Comparison of ENCODE assay signal across 8 cellular contexts in the genomic region with DNA sequence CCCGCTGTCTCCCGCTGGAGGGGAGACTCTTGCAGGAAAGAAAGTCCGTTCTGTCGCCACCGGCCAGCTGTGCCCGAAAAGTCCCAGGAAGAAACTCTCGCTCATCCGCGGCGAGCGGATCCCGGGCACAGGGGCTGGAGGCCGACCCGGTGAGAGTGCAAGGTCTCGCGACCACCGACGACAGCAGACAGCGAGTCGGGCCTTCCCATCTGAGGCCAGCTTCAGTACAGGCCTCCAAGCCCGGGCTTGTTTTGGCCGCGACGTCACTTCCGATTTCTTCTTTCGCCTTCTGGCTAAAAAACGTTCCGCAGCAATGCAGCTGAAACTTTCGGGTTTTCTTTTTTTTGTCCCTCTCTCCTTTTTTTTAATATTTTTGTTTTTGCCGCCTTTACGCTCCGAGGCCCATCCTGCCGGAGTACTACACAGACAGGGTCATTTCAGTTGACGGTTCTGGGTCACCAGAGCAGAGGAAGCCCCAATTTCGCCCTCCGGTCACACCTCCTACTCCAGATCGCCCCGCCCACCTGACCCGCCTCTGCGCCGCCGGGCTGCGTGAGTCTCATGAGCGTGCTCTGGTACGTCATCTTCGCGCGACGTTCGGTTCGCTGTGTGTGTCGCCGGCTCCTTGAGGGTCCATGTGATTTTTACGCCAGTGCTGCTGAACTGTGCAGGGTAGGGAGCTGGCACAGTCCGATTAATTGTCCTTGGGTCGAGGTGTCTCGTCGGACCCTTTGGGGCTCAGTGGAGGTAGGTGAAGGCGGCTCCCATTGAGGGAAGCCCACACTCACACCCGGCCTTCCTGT. TPM values are rescaled to one million over a fixed set of nuclear protein-coding genes. Genes with fewer than 3 reads are reported as not detected.
DNase-seq lines count a peak whose midpoint lies in the region; ATAC-seq lines count a peak whose summit lies in the region.

A gene with protein sequence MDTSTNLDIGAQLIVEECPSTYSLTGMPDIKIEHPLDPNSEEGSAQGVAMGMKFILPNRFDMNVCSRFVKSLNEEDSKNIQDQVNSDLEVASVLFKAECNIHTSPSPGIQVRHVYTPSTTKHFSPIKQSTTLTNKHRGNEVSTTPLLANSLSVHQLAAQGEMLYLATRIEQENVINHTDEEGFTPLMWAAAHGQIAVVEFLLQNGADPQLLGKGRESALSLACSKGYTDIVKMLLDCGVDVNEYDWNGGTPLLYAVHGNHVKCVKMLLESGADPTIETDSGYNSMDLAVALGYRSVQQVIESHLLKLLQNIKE (minus strand): TSS at position 474 of the 803 bp plus-strand sequence. CDS start 2,758 bp downstream, outside the sequence.
A gene with protein sequence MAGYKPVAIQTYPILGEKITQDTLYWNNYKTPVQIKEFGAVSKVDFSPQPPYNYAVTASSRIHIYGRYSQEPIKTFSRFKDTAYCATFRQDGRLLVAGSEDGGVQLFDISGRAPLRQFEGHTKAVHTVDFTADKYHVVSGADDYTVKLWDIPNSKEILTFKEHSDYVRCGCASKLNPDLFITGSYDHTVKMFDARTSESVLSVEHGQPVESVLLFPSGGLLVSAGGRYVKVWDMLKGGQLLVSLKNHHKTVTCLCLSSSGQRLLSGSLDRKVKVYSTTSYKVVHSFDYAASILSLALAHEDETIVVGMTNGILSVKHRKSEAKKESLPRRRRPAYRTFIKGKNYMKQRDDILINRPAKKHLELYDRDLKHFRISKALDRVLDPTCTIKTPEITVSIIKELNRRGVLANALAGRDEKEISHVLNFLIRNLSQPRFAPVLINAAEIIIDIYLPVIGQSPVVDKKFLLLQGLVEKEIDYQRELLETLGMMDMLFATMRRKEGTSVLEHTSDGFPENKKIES (plus strand): TSS at position 578 of the 803 bp plus-strand sequence. CDS start 1,602 bp downstream, outside the sequence.

- peak within 1 kb of the TSS; percentile 83 to 94 (median 93) for H3K4me2 ChIP-seq in BLaER1 treated with 17β-estradiol and CSF1 and Interleukin-3, amounts not matched to agents 10 nM and 100 nM

- ATAC-seq in GM19351 (IDR thresholded peaks at IDR 0.05; ENCODE audit: unreplicated experiment), result peak; percentile 95
- ATAC-seq in HG03521 (IDR thresholded peaks at IDR 0.05; ENCODE audit: unreplicated experiment), result peak; percentile 95
- ATAC-seq in left colon, result peak; percentile 97

- intact Hi-C loops in left colon (cut with DNase I, micrococcal nuclease), result no loop called here

- H3K27me3 ChIP-seq in BLaER1 treated with 17β-estradiol and CSF1 and Interleukin-3, amounts not matched to agents 10 nM and 100 nM, result no peaks in the 10 kb centered on the region

- peaks cover 0 to 22% (median 0%) of the 10 kb centered on the region in 11 experiments; a peak in 3 of 22 replicates for H4K20me1 ChIP-seq in BLaER1 treated with 17β-estradiol and CSF1 and Interleukin-3, amounts not matched to agents 10 nM and 100 nM

- peaks cover 34 to 57% (median 42%) of the 10 kb centered on the region in 11 experiments for H3K36me3 ChIP-seq in BLaER1 treated with 17β-estradiol and CSF1 and Interleukin-3, amounts not matched to agents 10 nM and 100 nM

- DNase-seq in NCI-H748 (lab: John Stamatoyannopoulos, UW; ENCODE audit: unreplicated experiment), result peak; percentile 98
- DNase-seq in activated CD4-positive, alpha-beta T cell treated with anti-CD3 and anti-CD28 coated beads, Interleukin-2, amount 50 U/mL, for 1 hour, result peak; percentile 100
- peak; percentile 84 for DNase-seq in cortex of kidney (lab: John Stamatoyannopoulos, UW)
- DNase-seq in left colon, result peak; percentile 99 to 100
- DNase-seq in stimulated activated CD4-positive, alpha-beta T cell treated with anti-CD3 and anti-CD28 coated beads, Interleukin-1b, Interleukin-23, amount 100 ng/mL, for 48 hours, result peak; percentile 97

- no peaks in the 10 kb centered on the region for H3K9me3 ChIP-seq in BLaER1 treated with 17β-estradiol and CSF1 and Interleukin-3, amounts not matched to agents 10 nM and 100 nM (replicated peaks in 1 of 11)

- H3K9ac ChIP-seq in BLaER1 treated with 17β-estradiol and CSF1 and Interleukin-3, amounts not matched to agents 10 nM and 100 nM, result peak within 1 kb of the TSS; percentile 83 to 98 (median 93)

- peak within 1 kb of the TSS; percentile 84 to 95 (median 89) for H3K27ac ChIP-seq in BLaER1 treated with 17β-estradiol and CSF1 and Interleukin-3, amounts not matched to agents 10 nM and 100 nM

- peak within 1 kb of the TSS; percentile 74 to 95 (median 86) for H3K4me3 ChIP-seq in BLaER1 treated with 17β-estradiol and CSF1 and Interleukin-3, amounts not matched to agents 10 nM and 100 nM

- H3K4me1 ChIP-seq in BLaER1 treated with 17β-estradiol and CSF1 and Interleukin-3, amounts not matched to agents 10 nM and 100 nM, result peaks cover 22 to 36% (median 32%) of the 10 kb centered on the region in 10 experiments

RNA-seq across cellular contexts. Expression of the first gene that starts in this region (rescaled TPM):
- total RNA-seq in left colon, result 10 to 100 TPM; 19.5 to 20.7 TPM

RNA-seq across cellular contexts. Expression of the second gene that starts in this region (rescaled TPM):
- total RNA-seq in left colon, result 10 to 100 TPM in 1 of 2 donors, 1 to 10 TPM in 1; 9.3 to 12.4 TPM

Comparison
In these comparisons a context has a peak if more than half of its experiments do, and no peak if none do; other contexts are left out.
1. Peak in every context shown above with its lines: DNase-seq, ATAC-seq, H3K4me3 ChIP-seq and H3K27ac ChIP-seq.